8 cellular contexts compared by ENCODE assay signal in the genomic region with DNA sequence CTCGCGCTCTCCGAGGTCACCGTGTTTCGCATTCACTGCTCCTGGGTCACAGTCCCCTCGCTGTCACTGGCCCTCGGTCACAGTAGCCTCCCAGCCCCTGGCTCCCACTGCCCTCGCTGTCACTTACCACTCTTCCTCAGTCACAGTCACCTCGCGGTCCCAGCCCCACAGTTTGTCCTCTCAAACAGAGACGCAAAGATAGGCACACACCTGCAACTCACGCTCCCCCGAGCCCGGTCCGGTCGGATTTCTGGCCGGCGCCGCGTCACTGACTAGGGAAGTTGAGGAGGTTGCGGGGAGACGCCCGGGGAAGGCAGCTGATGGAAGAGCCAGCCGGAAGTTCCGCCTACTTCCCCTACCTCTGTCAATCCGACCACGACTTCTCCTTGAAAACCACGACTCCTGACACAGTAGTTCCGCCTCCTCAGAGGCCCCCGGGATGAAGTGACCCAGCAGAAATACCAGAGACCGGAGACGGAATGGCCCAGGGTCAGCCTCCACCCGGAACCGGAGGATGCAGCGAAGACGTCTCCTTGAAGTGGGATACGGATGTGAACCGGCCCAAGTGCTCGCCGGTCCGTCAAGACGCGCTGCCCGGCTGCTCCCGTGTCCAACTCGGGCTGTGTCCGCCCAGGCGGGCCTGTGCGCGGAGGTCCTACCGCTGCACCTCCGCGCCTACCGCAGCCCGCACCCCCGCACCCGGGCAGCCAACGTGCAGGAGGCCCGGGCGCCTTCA. TPM values are rescaled to one million over a fixed set of nuclear protein-coding genes. Genes with fewer than 3 reads are reported as not detected.
A peak's percentile ranks its signal among the peaks of the same experiment; 100 is the strongest.
DNase-seq lines count a peak whose midpoint lies in the region; ATAC-seq and TF ChIP-seq lines count a peak whose summit lies in the region.

Gene PCYT1A (minus strand): TSS at position 322 of the 736 bp plus-strand sequence. CDS start 17,195 bp downstream, outside the sequence.

- DNase-seq in AG09319 (ENCODE audit: extremely low read depth, low read depth) (peak; percentile 81), NCI-H510A (lab: John Stamatoyannopoulos, UW) (peak; percentile 96), choroid plexus epithelial cell (ENCODE audit: low read depth) (peak; percentile 95), kidney epithelial cell (ENCODE audit: low read depth) (peak; percentile 82)
- DNase-seq in activated CD4-positive, alpha-beta T cell treated with anti-CD3 and anti-CD28 coated beads for 36 hours: peak; percentile 86
- peak; percentile 88 for DNase-seq in stimulated activated CD4-positive, alpha-beta T cell treated with anti-CD3 and anti-CD28 coated beads, Interleukin-15, amount 100 ng/mL, for 24 hours

- H3K36me3 Mint-ChIP-seq in activated CD4-positive, alpha-beta T cell treated with anti-CD3 and anti-CD28 coated beads for 36 hours (ENCODE audit: low read depth): peaks cover 11% of the 10 kb centered on the region

- no peaks in the 10 kb centered on the region for H3K9me3 Mint-ChIP-seq in activated CD4-positive, alpha-beta T cell treated with anti-CD3 and anti-CD28 coated beads for 36 hours (ENCODE audit: low read depth)

- peak within 1 kb of the TSS; percentile 97 for H3K27ac Mint-ChIP-seq in activated CD4-positive, alpha-beta T cell treated with anti-CD3 and anti-CD28 coated beads for 36 hours

- H3K36me3 ChIP-seq in kidney epithelial cell (ENCODE audit: control insufficient read depth, insufficient read depth, low read length): no peaks in the 10 kb centered on the region

- TF ChIP-seq CTCF in AG09319 (IDR thresholded peaks at IDR 0.05; ENCODE audit: low read depth, low read length): no peak
- TF ChIP-seq CTCF in choroid plexus epithelial cell (conservative IDR thresholded peaks at IDR 0.05; ENCODE audit: low read depth, low read length): no peak
- TF ChIP-seq CTCF in kidney epithelial cell (IDR thresholded peaks at IDR 0.05; ENCODE audit: insufficient read depth, low read length, poor library complexity, severe bottlenecking): no peak

- intact Hi-C loops in activated CD4-positive, alpha-beta T cell treated with anti-CD3 and anti-CD28 coated beads for 36 hours (cut with DNase I, micrococcal nuclease): loop anchor here (1.0 kb wide), 5 partner anchors 8 to 281 kb away; partner anchors contain the start of genes DYNLT2B (in 1 of the 2), FBXO45 (in 1 of the 2), UBXN7 (in 1 of the 2) and WDR53 (in 1 of the 2)

- CTCF ChIA-PET in activated CD4-positive, alpha-beta T cell treated with anti-CD3 and anti-CD28 coated beads for 36 hours (lab: Charles Lee): interaction anchor here (0.6 to 0.8 kb wide), 2 partner anchors 13 to 276 kb away, joined by 3 read pairs; no protein-coding TSS in a partner anchor

- TF ChIP-seq POLR2A in GM19099 (IDR thresholded peaks at IDR 0.05; ENCODE audit: extremely low read depth, insufficient read length, low read depth): peak; percentile 85

- no peaks in the 10 kb centered on the region for H3K27me3 Mint-ChIP-seq in activated CD4-positive, alpha-beta T cell treated with anti-CD3 and anti-CD28 coated beads for 36 hours

- ATAC-seq in HG03378 (IDR thresholded peaks at IDR 0.05; ENCODE audit: unreplicated experiment): peak; percentile 62
- ATAC-seq in activated CD4-positive, alpha-beta T cell treated with anti-CD3 and anti-CD28 coated beads for 36 hours: peak; percentile 90

- peak within 1 kb of the TSS; percentile 99 for H3K4me3 ChIP-seq in choroid plexus epithelial cell (ENCODE audit: low read depth, low read length)
- peak within 1 kb of the TSS; percentile 65 for H3K4me3 ChIP-seq in kidney epithelial cell (ENCODE audit: low read depth, low read length)

- no peaks in the 10 kb centered on the region for H3K27me3 ChIP-seq in kidney epithelial cell (ENCODE audit: control insufficient read depth, insufficient read depth, low read length)

- POLR2A ChIA-PET in activated CD4-positive, alpha-beta T cell treated with anti-CD3 and anti-CD28 coated beads for 36 hours (lab: Charles Lee): interaction anchor here (0.7 to 0.8 kb wide), 2 partner anchors 13 to 311 kb away, joined by 3 to 4 read pairs; no protein-coding TSS in a partner anchor

- H3K4me1 Mint-ChIP-seq in activated CD4-positive, alpha-beta T cell treated with anti-CD3 and anti-CD28 coated beads for 36 hours: peaks cover 34% of the 10 kb centered on the region

- H3K4me3 Mint-ChIP-seq in activated CD4-positive, alpha-beta T cell treated with anti-CD3 and anti-CD28 coated beads for 36 hours: peak within 1 kb of the TSS; percentile 98

RNA-seq across cellular contexts. Expression of gene PCYT1A, which starts in this region (rescaled TPM):
- 10 to 100 TPM; 41.8 to 47.1 TPM for total RNA-seq in activated CD4-positive, alpha-beta T cell treated with anti-CD3 and anti-CD28 coated beads for 36 hours
- 58.3 and 62.7 TPM in 2 replicates for total RNA-seq in kidney epithelial cell

Comparison
In these comparisons a context has a peak if more than half of its experiments do, and no peak if none do; other contexts are left out.
1. Peak in every context shown above with its lines: DNase-seq, ATAC-seq and H3K4me3 ChIP-seq.